ENCODE assay signal across 1 cellular context in the genomic region with DNA sequence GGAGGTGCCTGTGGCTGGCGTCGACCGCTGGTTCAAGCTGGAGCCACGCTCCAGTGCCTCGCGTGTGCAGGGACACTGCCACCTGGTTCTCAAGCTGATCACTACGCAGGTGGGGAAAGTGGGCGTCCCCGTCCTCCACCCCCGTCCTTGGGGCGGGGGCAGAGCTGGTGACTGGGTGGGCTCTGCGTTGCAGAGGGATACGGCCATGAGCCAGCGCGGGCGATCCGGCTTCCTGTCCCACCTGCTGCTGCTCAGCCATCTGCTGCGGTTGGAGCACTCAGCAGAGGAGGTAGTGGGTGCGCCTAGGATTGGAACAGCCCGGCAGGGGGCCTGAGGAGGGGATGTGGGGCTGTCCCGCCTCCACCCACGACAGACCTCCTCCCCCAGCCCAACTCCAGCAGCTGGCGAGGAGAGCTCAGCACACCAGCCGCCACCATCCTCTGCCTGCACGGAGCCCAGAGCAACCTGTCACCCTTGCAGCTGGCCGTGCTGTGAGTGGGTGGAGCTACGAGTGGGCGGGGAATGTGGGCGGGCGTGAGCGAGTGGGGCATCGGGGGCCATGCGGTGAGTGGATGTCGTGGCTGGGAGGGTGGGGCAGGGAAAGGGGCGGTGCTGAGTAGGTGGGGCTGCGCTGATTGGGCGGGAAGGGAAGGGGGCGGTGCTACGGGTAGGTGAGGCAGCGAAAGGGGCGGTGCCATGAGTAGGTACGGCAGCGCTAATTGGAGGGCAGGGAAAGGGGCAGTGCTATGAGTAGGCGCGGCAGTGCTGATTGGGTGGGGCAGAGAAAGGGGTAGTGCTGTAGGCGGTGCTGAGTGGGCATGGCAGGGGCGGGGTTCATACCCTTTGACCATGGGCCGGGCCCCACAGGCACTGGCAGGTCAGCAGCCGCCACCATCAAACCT.
TF ChIP-seq lines count a peak whose summit lies in the region.

No MANE protein-coding gene starts in this region.

TF ChIP-seq in HEK293, 187 proteins besides CTCF, POLR2A, EP300 and RAD21 (continued from another document and continues in another):
- TF ChIP-seq, protein P1, sequence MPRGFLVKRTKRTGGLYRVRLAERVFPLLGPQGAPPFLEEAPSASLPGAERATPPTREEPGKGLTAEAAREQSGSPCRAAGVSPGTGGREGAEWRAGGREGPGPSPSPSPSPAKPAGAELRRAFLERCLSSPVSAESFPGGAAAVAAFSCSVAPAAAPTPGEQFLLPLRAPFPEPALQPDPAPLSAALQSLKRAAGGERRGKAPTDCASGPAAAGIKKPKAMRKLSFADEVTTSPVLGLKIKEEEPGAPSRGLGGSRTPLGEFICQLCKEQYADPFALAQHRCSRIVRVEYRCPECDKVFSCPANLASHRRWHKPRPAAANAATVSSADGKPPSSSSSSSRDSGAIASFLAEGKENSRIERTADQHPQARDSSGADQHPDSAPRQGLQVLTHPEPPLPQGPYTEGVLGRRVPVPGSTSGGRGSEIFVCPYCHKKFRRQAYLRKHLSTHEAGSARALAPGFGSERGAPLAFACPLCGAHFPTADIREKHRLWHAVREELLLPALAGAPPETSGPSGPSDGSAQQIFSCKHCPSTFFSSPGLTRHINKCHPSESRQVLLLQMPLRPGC (tag by site-specific recombination; IDR thresholded peaks at IDR 0.05), result no peak
- TF ChIP-seq, protein P2, sequence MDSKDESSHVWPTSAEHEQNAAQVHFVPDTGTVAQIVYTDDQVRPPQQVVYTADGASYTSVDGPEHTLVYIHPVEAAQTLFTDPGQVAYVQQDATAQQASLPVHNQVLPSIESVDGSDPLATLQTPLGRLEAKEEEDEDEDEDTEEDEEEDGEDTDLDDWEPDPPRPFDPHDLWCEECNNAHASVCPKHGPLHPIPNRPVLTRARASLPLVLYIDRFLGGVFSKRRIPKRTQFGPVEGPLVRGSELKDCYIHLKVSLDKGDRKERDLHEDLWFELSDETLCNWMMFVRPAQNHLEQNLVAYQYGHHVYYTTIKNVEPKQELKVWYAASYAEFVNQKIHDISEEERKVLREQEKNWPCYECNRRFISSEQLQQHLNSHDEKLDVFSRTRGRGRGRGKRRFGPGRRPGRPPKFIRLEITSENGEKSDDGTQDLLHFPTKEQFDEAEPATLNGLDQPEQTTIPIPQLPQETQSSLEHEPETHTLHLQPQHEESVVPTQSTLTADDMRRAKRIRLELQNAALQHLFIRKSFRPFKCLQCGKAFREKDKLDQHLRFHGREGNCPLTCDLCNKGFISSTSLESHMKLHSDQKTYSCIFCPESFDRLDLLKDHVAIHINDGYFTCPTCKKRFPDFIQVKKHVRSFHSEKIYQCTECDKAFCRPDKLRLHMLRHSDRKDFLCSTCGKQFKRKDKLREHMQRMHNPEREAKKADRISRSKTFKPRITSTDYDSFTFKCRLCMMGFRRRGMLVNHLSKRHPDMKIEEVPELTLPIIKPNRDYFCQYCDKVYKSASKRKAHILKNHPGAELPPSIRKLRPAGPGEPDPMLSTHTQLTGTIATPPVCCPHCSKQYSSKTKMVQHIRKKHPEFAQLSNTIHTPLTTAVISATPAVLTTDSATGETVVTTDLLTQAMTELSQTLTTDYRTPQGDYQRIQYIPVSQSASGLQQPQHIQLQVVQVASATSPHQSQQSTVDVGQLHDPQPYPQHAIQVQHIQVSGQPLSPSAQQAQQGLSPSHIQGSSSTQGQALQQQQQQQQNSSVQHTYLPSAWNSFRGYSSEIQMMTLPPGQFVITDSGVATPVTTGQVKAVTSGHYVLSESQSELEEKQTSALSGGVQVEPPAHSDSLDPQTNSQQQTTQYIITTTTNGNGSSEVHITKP (tag by site-specific recombination; IDR thresholded peaks at IDR 0.05), result peak; percentile 77
- TF ChIP-seq SP2 (tag by site-specific recombination; IDR thresholded peaks at IDR 0.05), result peak; percentile 100
- TF ChIP-seq, protein P3, sequence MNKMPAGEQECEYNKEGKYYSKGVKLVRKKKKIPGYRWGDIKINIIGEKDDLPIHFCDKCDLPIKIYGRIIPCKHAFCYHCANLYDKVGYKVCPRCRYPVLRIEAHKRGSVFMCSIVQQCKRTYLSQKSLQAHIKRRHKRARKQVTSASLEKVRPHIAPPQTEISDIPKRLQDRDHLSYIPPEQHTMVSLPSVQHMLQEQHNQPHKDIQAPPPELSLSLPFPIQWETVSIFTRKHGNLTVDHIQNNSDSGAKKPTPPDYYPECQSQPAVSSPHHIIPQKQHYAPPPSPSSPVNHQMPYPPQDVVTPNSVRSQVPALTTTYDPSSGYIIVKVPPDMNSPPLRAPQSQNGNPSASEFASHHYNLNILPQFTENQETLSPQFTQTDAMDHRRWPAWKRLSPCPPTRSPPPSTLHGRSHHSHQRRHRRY (tag by site-specific recombination; IDR thresholded peaks at IDR 0.05), result no peak
- TF ChIP-seq OSR2 (tag by site-specific recombination; IDR thresholded peaks at IDR 0.05), result no peak
- TF ChIP-seq, protein P4, sequence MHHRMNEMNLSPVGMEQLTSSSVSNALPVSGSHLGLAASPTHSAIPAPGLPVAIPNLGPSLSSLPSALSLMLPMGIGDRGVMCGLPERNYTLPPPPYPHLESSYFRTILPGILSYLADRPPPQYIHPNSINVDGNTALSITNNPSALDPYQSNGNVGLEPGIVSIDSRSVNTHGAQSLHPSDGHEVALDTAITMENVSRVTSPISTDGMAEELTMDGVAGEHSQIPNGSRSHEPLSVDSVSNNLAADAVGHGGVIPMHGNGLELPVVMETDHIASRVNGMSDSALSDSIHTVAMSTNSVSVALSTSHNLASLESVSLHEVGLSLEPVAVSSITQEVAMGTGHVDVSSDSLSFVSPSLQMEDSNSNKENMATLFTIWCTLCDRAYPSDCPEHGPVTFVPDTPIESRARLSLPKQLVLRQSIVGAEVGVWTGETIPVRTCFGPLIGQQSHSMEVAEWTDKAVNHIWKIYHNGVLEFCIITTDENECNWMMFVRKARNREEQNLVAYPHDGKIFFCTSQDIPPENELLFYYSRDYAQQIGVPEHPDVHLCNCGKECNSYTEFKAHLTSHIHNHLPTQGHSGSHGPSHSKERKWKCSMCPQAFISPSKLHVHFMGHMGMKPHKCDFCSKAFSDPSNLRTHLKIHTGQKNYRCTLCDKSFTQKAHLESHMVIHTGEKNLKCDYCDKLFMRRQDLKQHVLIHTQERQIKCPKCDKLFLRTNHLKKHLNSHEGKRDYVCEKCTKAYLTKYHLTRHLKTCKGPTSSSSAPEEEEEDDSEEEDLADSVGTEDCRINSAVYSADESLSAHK (tag by site-specific recombination; IDR thresholded peaks at IDR 0.05), result no peak
- TF ChIP-seq, protein P5, sequence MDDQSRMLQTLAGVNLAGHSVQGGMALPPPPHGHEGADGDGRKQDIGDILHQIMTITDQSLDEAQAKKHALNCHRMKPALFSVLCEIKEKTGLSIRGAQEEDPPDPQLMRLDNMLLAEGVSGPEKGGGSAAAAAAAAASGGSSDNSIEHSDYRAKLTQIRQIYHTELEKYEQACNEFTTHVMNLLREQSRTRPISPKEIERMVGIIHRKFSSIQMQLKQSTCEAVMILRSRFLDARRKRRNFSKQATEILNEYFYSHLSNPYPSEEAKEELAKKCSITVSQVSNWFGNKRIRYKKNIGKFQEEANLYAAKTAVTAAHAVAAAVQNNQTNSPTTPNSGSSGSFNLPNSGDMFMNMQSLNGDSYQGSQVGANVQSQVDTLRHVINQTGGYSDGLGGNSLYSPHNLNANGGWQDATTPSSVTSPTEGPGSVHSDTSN (CRISPR knock-in tag; IDR thresholded peaks at IDR 0.05), result no peak
- TF ChIP-seq ZNF138 (tag by site-specific recombination; IDR thresholded peaks at IDR 0.05; ENCODE audit: borderline replicate concordance), result no peak
- TF ChIP-seq ZNF544 (tag by site-specific recombination; IDR thresholded peaks at IDR 0.05), result no peak
- no peak for TF ChIP-seq ZNF214 (tag by site-specific recombination; IDR thresholded peaks at IDR 0.05; ENCODE audit: borderline replicate concordance)
- no peak for TF ChIP-seq ZNF324 (tag by site-specific recombination; IDR thresholded peaks at IDR 0.05)
- TF ChIP-seq ZNF785 (tag by site-specific recombination; IDR thresholded peaks at IDR 0.05), result no peak
- TF ChIP-seq, protein P6, sequence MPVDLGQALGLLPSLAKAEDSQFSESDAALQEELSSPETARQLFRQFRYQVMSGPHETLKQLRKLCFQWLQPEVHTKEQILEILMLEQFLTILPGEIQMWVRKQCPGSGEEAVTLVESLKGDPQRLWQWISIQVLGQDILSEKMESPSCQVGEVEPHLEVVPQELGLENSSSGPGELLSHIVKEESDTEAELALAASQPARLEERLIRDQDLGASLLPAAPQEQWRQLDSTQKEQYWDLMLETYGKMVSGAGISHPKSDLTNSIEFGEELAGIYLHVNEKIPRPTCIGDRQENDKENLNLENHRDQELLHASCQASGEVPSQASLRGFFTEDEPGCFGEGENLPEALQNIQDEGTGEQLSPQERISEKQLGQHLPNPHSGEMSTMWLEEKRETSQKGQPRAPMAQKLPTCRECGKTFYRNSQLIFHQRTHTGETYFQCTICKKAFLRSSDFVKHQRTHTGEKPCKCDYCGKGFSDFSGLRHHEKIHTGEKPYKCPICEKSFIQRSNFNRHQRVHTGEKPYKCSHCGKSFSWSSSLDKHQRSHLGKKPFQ (tag by site-specific recombination; IDR thresholded peaks at IDR 0.05), result no peak
- TF ChIP-seq GLIS1 (tag by site-specific recombination; IDR thresholded peaks at IDR 0.05), result peak; percentile 62
- peak; percentile 99 for TF ChIP-seq SCRT2 (tag by site-specific recombination; IDR thresholded peaks at IDR 0.05)
- no peak for TF ChIP-seq ZNF366 (tag by site-specific recombination; conservative IDR thresholded peaks at IDR 0.05)
- no peak for TF ChIP-seq TRIM28 (IDR thresholded peaks at IDR 0.05; ENCODE audit: borderline replicate concordance, low read length)
- no peak for TF ChIP-seq ZNF473 (tag by site-specific recombination; IDR thresholded peaks at IDR 0.05)
- 0 out of 2 replicates have a peak, but pooled peaks have one; percentile 10 for TF ChIP-seq ZNF629 (tag by site-specific recombination; IDR thresholded peaks at IDR 0.05)
- peak; percentile 99 for TF ChIP-seq EGR2 (tag by site-specific recombination; IDR thresholded peaks at IDR 0.05; ENCODE audit: low read depth)
- peak; percentile 47 for TF ChIP-seq SP7 (tag by site-specific recombination; IDR thresholded peaks at IDR 0.05)
- TF ChIP-seq ZBTB1 (tag by site-specific recombination; IDR thresholded peaks at IDR 0.05), result no peak
- TF ChIP-seq, protein P7, sequence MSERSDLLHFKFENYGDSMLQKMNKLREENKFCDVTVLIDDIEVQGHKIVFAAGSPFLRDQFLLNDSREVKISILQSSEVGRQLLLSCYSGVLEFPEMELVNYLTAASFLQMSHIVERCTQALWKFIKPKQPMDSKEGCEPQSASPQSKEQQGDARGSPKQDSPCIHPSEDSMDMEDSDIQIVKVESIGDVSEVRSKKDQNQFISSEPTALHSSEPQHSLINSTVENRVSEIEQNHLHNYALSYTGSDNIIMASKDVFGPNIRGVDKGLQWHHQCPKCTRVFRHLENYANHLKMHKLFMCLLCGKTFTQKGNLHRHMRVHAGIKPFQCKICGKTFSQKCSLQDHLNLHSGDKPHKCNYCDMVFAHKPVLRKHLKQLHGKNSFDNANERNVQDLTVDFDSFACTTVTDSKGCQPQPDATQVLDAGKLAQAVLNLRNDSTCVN (tag by site-specific recombination; optimal IDR thresholded peaks at IDR 0.05), result peak; percentile 15
- TF ChIP-seq ZFP37 (tag by site-specific recombination; IDR thresholded peaks at IDR 0.05), result no peak
- TF ChIP-seq YY1 (tag by site-specific recombination; IDR thresholded peaks at IDR 0.05), result no peak
- TF ChIP-seq, protein P8, sequence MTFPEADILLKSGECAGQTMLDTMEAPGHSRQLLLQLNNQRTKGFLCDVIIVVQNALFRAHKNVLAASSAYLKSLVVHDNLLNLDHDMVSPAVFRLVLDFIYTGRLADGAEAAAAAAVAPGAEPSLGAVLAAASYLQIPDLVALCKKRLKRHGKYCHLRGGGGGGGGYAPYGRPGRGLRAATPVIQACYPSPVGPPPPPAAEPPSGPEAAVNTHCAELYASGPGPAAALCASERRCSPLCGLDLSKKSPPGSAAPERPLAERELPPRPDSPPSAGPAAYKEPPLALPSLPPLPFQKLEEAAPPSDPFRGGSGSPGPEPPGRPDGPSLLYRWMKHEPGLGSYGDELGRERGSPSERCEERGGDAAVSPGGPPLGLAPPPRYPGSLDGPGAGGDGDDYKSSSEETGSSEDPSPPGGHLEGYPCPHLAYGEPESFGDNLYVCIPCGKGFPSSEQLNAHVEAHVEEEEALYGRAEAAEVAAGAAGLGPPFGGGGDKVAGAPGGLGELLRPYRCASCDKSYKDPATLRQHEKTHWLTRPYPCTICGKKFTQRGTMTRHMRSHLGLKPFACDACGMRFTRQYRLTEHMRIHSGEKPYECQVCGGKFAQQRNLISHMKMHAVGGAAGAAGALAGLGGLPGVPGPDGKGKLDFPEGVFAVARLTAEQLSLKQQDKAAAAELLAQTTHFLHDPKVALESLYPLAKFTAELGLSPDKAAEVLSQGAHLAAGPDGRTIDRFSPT (tag by site-specific recombination; IDR thresholded peaks at IDR 0.05), result peak; percentile 78
- no peak for TF ChIP-seq ZNF221 (tag by site-specific recombination; IDR thresholded peaks at IDR 0.05; ENCODE audit: borderline replicate concordance)
- TF ChIP-seq KLF9 (tag by site-specific recombination; IDR thresholded peaks at IDR 0.05; ENCODE audit: low read depth), result peak; percentile 98
- no peak for TF ChIP-seq ZNF776 (tag by site-specific recombination; IDR thresholded peaks at IDR 0.05; ENCODE audit: borderline replicate concordance)
- TF ChIP-seq ZNF341 (tag by site-specific recombination; IDR thresholded peaks at IDR 0.05; ENCODE audit: low read depth), result peak; percentile 93
- TF ChIP-seq ZNF239 (tag by site-specific recombination; IDR thresholded peaks at IDR 0.05), result no peak
- TF ChIP-seq, protein P9, sequence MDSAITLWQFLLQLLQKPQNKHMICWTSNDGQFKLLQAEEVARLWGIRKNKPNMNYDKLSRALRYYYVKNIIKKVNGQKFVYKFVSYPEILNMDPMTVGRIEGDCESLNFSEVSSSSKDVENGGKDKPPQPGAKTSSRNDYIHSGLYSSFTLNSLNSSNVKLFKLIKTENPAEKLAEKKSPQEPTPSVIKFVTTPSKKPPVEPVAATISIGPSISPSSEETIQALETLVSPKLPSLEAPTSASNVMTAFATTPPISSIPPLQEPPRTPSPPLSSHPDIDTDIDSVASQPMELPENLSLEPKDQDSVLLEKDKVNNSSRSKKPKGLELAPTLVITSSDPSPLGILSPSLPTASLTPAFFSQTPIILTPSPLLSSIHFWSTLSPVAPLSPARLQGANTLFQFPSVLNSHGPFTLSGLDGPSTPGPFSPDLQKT (IDR thresholded peaks at IDR 0.05; ENCODE audit: borderline replicate concordance, low read depth, low read length), result no peak
- TF ChIP-seq ZNF416 (tag by site-specific recombination; IDR thresholded peaks at IDR 0.05), result no peak
- TF ChIP-seq, protein P10, sequence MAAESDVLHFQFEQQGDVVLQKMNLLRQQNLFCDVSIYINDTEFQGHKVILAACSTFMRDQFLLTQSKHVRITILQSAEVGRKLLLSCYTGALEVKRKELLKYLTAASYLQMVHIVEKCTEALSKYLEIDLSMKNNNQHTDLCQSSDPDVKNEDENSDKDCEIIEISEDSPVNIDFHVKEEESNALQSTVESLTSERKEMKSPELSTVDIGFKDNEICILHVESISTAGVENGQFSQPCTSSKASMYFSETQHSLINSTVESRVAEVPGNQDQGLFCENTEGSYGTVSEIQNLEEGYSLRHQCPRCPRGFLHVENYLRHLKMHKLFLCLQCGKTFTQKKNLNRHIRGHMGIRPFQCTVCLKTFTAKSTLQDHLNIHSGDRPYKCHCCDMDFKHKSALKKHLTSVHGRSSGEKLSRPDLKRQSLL (tag by site-specific recombination; IDR thresholded peaks at IDR 0.05), result no peak
- no peak for TF ChIP-seq SETDB1 (IDR thresholded peaks at IDR 0.05; ENCODE audit: insufficient read length, low read length)
- no peak for TF ChIP-seq ZNF175 (tag by site-specific recombination; IDR thresholded peaks at IDR 0.05)
- no peak for TF ChIP-seq ZNF146 (tag by site-specific recombination; IDR thresholded peaks at IDR 0.05)
- peak; percentile 100 for TF ChIP-seq ZFHX2 (tag by site-specific recombination; conservative IDR thresholded peaks at IDR 0.05)
- peak; percentile 39; the same call in 1 of the 2 replicates for TF ChIP-seq ZNF2 (tag by site-specific recombination; IDR thresholded peaks at IDR 0.05)
